In genomic region chr2:181786371-181787228, GRCh38 we compare ENCODE assay signal across 1 cellular context.
A peak's percentile ranks its signal among the peaks of the same experiment; 100 is the strongest.
TF ChIP-seq lines count a peak whose summit lies in the region.

No MANE protein-coding gene starts in this region.

TF ChIP-seq in HepG2, 621 proteins besides CTCF, POLR2A, EP300 and RAD21 (continued from another document):
- TF ChIP-seq ZNF646 (CRISPR knock-in tag; IDR thresholded peaks at IDR 0.05): no peak
- TF ChIP-seq ATF7 (IDR thresholded peaks at IDR 0.05): peak; percentile 69
- no peak for TF ChIP-seq ATF7 (CRISPR knock-in tag; IDR thresholded peaks at IDR 0.05)
- TF ChIP-seq CEBPB (IDR thresholded peaks at IDR 0.05; ENCODE audit: borderline replicate concordance, low read depth, low read length): peak; percentile 49; the same call in 1 of the 2 replicates
- 0 out of 2 replicates have a peak, but pooled peaks have one; percentile 16 for TF ChIP-seq YEATS4 (CRISPR knock-in tag; IDR thresholded peaks at IDR 0.05; ENCODE audit: borderline replicate concordance)
- TF ChIP-seq ZNF672 (CRISPR knock-in tag; IDR thresholded peaks at IDR 0.05): 0 out of 2 replicates have a peak, but pooled peaks have one; percentile 39
- no peak for TF ChIP-seq FOXP4 (CRISPR knock-in tag; IDR thresholded peaks at IDR 0.05)
- TF ChIP-seq SRSF4 (IDR thresholded peaks at IDR 0.05; ENCODE audit: low read depth, low read length, poor library complexity, severe bottlenecking): no peak
- TF ChIP-seq HNF4A (CRISPR knock-in tag; IDR thresholded peaks at IDR 0.05): 0 out of 2 replicates have a peak, but pooled peaks have one; percentile 5
- no peak for TF ChIP-seq SMYD3 (CRISPR knock-in tag; IDR thresholded peaks at IDR 0.05)
- TF ChIP-seq TFE3 (CRISPR knock-in tag; IDR thresholded peaks at IDR 0.05): no peak
- TF ChIP-seq ZBTB1 (CRISPR knock-in tag; IDR thresholded peaks at IDR 0.05; ENCODE audit: borderline replicate concordance): no peak
- TF ChIP-seq MAX (IDR thresholded peaks at IDR 0.05): 0 out of 2 replicates have a peak, but pooled peaks have one; percentile 25
